In genomic region chr2:189625636-189626035, GRCh38 we compare ENCODE assay signal across 24 cellular contexts. TPM values are rescaled to one million over a fixed set of nuclear protein-coding genes. Genes with fewer than 3 reads are reported as not detected.
"Had no signal": no experiment of that assay in that cellular context is flagged by ENCODE, and none has a peak within 500 bp of the region (broad histone marks: within the 10 kb centered on the region; RNA-seq: fewer than 3 reads in every experiment).

No MANE protein-coding gene starts in this region.

- H3K9me3 ChIP-seq: MG63, SJCRH30 had no signal

- H3K27me3 ChIP-seq: MG63, SJCRH30 had no signal

- DNase-seq: Karpas-422; KG1; MG63; NCI-H1092; NCI-H1105 treated with DMSO at 0.1 percent for 48 hours; NCI-H1417 treated with DMSO at 0.1 percent for 48 hours; NCI-H146; NCI-H1694 treated with DMSO at 0.1 percent for 48 hours; NCI-H1930; NCI-H2081; NCI-H2107; NCI-H226; NCI-H446; NCI-H510A; NCI-H524 treated with DMSO at 0.1 percent for 48 hours; NCI-H69; NCI-H774; NK-92 treated with Interleukin-12 subunit alpha and Interleukin-12 subunit beta, amount 100 ng/mL, for 24 hours; PC-3; SHP77; SJCRH30 had no signal

- ATAC-seq: SK-N-SH treated with all-trans-retinoic acid at 6 μM for 48 hours had no signal

- H3K4me3 ChIP-seq: MG63, SJCRH30 had no signal

- H3K27ac ChIP-seq: RWPE1, SJCRH30 had no signal

- H3K36me3 ChIP-seq: MG63, SJCRH30 had no signal

RNA-seq across cellular contexts. Expression of gene SLC40A1, which starts 45.0 kb away (rescaled TPM):
- total RNA-seq: OCI-LY7 had no signal
